In the genomic region with DNA sequence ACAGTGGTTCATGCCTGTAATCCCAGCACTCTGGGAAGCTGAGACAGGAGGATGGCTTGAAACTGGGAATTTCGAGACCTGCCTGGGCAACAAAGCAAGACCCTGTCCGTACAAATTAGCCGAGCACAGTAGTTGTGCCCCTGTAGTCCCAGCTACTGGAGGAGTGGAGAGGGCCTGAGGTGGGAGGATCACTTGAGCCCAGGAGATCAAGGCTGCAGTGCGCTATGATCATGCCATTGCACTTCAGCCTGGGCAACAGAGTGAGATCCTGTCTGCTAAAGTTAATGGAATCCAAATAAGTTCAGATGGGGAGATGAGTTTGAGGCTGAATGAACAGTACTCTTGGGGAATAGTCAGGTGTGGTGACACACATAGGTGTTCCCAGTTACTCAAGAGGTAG, we compare ENCODE assay signal across 21 cellular contexts. TPM values are rescaled to one million over a fixed set of nuclear protein-coding genes. Genes with fewer than 3 reads are reported as not detected.
DNase-seq lines count a peak whose midpoint lies in the region; ATAC-seq and TF ChIP-seq lines count a peak whose summit lies in the region.
"Had no signal": no experiment of that assay in that cellular context is flagged by ENCODE, and none has a peak within 500 bp of the region (broad histone marks: within the 10 kb centered on the region; RNA-seq: fewer than 3 reads in every experiment).

No MANE protein-coding gene starts in this region.

- H3K36me3 ChIP-seq in DND-41 (ENCODE audit: insufficient read depth, low read length) (no peaks in the 10 kb centered on the region), HUES48 (ENCODE audit: control insufficient read depth, insufficient read depth, low read length) (peaks cover 20% of the 10 kb centered on the region), neuronal stem cell (replicated peaks in 1 of 2; ENCODE audit: control insufficient read depth in 2 of 2, insufficient read depth in 2 of 2, low read length in 2 of 2) (peaks cover 0 to 56% of the 10 kb centered on the region in 2 donors), MM.1S (replicated peaks; ENCODE audit: insufficient read depth, low read length) (no peaks in the 10 kb centered on the region)
- H3K36me3 ChIP-seq: MG63 had no signal

- H3K4me1 Mint-ChIP-seq in endothelial cell (ENCODE audit: unreplicated experiment) = peaks cover 51% of the 10 kb centered on the region

- H3K79me2 ChIP-seq in DND-41 (ENCODE audit: insufficient read depth, low read length) (peaks cover 2% of the 10 kb centered on the region; the same call in 1 of the 2 replicates), MM.1S (ENCODE audit: low read length) (no peaks in the 10 kb centered on the region)

- no peak overlapping the region for H2BK120ac ChIP-seq in neuronal stem cell (ENCODE audit: low read depth, low read length)

- DNase-seq in DND-41 (no peak), endothelial cell (ENCODE audit: low spot score) (no peak), neuronal stem cell (ENCODE audit: low spot score) (no peak), MM.1S (no peak)
- DNase-seq: DMS153; H7; MG63; NCI-H2029; NCI-H446 treated with DMSO at 0.1 percent for 48 hours; NCI-H526; NCI-H82; NK-92 treated with Interleukin-12 subunit alpha and Interleukin-12 subunit beta, amount 100 ng/mL, for 24 hours; PC-3; SK-N-SH; SW 1271 had no signal

- H3K27me3 Mint-ChIP-seq in endothelial cell (ENCODE audit: unreplicated experiment) = peaks cover 8% of the 10 kb centered on the region

- H2BK5ac ChIP-seq in neuronal stem cell (ENCODE audit: low read length) = no peak overlapping the region

- H3F3A ChIP-seq in MM.1S (ENCODE audit: insufficient read depth, low read length) = no peaks in the 10 kb centered on the region

- H3K4ac ChIP-seq in neuronal stem cell (ENCODE audit: low read length) = no peak overlapping the region

- H3K23ac ChIP-seq in neuronal stem cell (ENCODE audit: low read depth, low read length, poor library complexity) = no peak overlapping the region

- H3K27ac Mint-ChIP-seq in endothelial cell (ENCODE audit: unreplicated experiment) = peak overlapping the region; percentile 62

- no peak overlapping the region for H2BK15ac ChIP-seq in neuronal stem cell (ENCODE audit: low read length)

- TF ChIP-seq CTCF in DND-41 (IDR thresholded peaks at IDR 0.05; ENCODE audit: borderline replicate concordance, extremely low read depth, low read length, poor library complexity, severe bottlenecking) (no peak), endothelial cell (IDR thresholded peaks at IDR 0.05; ENCODE audit: unreplicated experiment) (no peak), MM.1S (IDR thresholded peaks at IDR 0.05; ENCODE audit: low read length) (no peak)

- H3K18ac ChIP-seq in neuronal stem cell (ENCODE audit: low read length) = no peak overlapping the region

- no peaks in the 10 kb centered on the region for H3K27me3 ChIP-seq in DND-41 (ENCODE audit: insufficient read depth, low read length, poor library complexity)
- no peaks in the 10 kb centered on the region for H3K27me3 ChIP-seq in HUES48 (ENCODE audit: control insufficient read depth, insufficient read depth, low read length)
- H3K27me3 ChIP-seq in neuronal stem cell (ENCODE audit: control insufficient read depth in 3 of 3, insufficient read depth in 3 of 3, low read depth in 1 of 3, low read length in 3 of 3) = no peaks in the 10 kb centered on the region
- no peaks in the 10 kb centered on the region for H3K27me3 ChIP-seq in MM.1S (replicated peaks; ENCODE audit: insufficient read depth, low read length)
- H3K27me3 ChIP-seq: MG63 had no signal

- no peak overlapping the region for H3K27ac ChIP-seq in DND-41 (ENCODE audit: low read length)
- H3K27ac ChIP-seq in HUES48 (ENCODE audit: low read depth, low read length) = peak overlapping the region; percentile 44
- no peak overlapping the region for H3K27ac ChIP-seq in neuronal stem cell (replicated peaks; ENCODE audit: low read length)
- no peak overlapping the region for H3K27ac ChIP-seq in MM.1S (ENCODE audit: low read length)
- H3K27ac ChIP-seq: HL-60 had no signal

- no CpG with 5 or more reads among the region's 4 CpGs for WGBS in neuronal stem cell (ENCODE audit: extremely low coverage in 2 of 2, insufficient read length in 2 of 2, insufficient replicate concordance in 1 of 2), 2 donors

- no peak overlapping the region for H3K4me3 Mint-ChIP-seq in endothelial cell (ENCODE audit: unreplicated experiment)

- no peak overlapping the region for H2AFZ ChIP-seq in DND-41 (ENCODE audit: low read depth, low read length)
- H2AFZ ChIP-seq in neuronal stem cell (ENCODE audit: low read length) = no peak overlapping the region
- no peak overlapping the region for H2AFZ ChIP-seq in MM.1S (ENCODE audit: low read length)

- no peaks in the 10 kb centered on the region for H3K9me3 ChIP-seq in DND-41 (ENCODE audit: insufficient read depth, low read length, severe bottlenecking)
- no peaks in the 10 kb centered on the region for H3K9me3 ChIP-seq in HUES48 (ENCODE audit: control insufficient read depth, insufficient read depth, low read length)
- H3K9me3 ChIP-seq in neuronal stem cell (replicated peaks in 1 of 2; ENCODE audit: control insufficient read depth in 2 of 2, insufficient read depth in 1 of 2, low read depth in 1 of 2, low read length in 2 of 2) = no peaks in the 10 kb centered on the region
- no peaks in the 10 kb centered on the region for H3K9me3 ChIP-seq in MM.1S (replicated peaks; ENCODE audit: insufficient read depth, low read length)
- H3K9me3 ChIP-seq: MG63, SK-N-SH had no signal

- no peaks in the 10 kb centered on the region for H3K9me2 ChIP-seq in MM.1S (replicated peaks; ENCODE audit: insufficient read depth, low read length)
- H3K9me2 ChIP-seq: SK-N-SH had no signal

- H4K8ac ChIP-seq in neuronal stem cell (ENCODE audit: low read depth, low read length) = no peak overlapping the region

- no peak overlapping the region for H2AK5ac ChIP-seq in neuronal stem cell (ENCODE audit: low read depth, low read length)

- no peaks in the 10 kb centered on the region for H3K9me3 Mint-ChIP-seq in endothelial cell (ENCODE audit: unreplicated experiment)

- H4K91ac ChIP-seq in neuronal stem cell (ENCODE audit: low read depth, low read length, poor library complexity) = no peak overlapping the region

- H3K9ac ChIP-seq in DND-41 (ENCODE audit: low read depth, low read length) (no peak overlapping the region), HUES48 (ENCODE audit: low read depth, low read length) (no peak overlapping the region), neuronal stem cell (ENCODE audit: low read depth, low read length, poor library complexity) (peak overlapping the region; percentile 31), MM.1S (ENCODE audit: low read length) (no peak overlapping the region)
- H3K9ac ChIP-seq: SK-N-SH had no signal

- H2BK12ac ChIP-seq in neuronal stem cell (ENCODE audit: low read length) = no peak overlapping the region

- no peaks in the 10 kb centered on the region for H3K79me1 ChIP-seq in neuronal stem cell (ENCODE audit: low read depth, low read length)

- no peak overlapping the region for H3K4me2 ChIP-seq in DND-41 (ENCODE audit: insufficient read depth, low read length)
- H3K4me2 ChIP-seq in neuronal stem cell (ENCODE audit: insufficient read depth, low read length, poor library complexity, severe bottlenecking) = no peak overlapping the region
- no peak overlapping the region for H3K4me2 ChIP-seq in MM.1S (ENCODE audit: low read depth, low read length)
- H3K4me2 ChIP-seq: SK-N-SH had no signal

- H3K4me1 ChIP-seq in DND-41 (ENCODE audit: insufficient read depth, low read length) (no peaks in the 10 kb centered on the region), HUES48 (ENCODE audit: control insufficient read depth, insufficient read depth, low read length) (peaks cover 91% of the 10 kb centered on the region), neuronal stem cell (ENCODE audit: control insufficient read depth in 2 of 2, insufficient read depth in 1 of 2, low read depth in 1 of 2, low read length in 2 of 2) (peaks cover 18% of the 10 kb centered on the region in 2 donors), MM.1S (ENCODE audit: low read length) (no peaks in the 10 kb centered on the region)

- H3K36me3 Mint-ChIP-seq in endothelial cell (ENCODE audit: low read depth, unreplicated experiment) = peaks cover 3% of the 10 kb centered on the region

- no peak overlapping the region for H3K14ac ChIP-seq in neuronal stem cell (ENCODE audit: low read length)

- no peak overlapping the region for H3K4me3 ChIP-seq in DND-41 (ENCODE audit: low read depth in 1 of 2, low read length in 2 of 2)
- 0 out of 2 replicates have a peak overlapping the region, but pooled peaks have one; percentile 10 for H3K4me3 ChIP-seq in HUES48 (ENCODE audit: low read depth, low read length)
- no peak overlapping the region for H3K4me3 ChIP-seq in neuronal stem cell (ENCODE audit: low read length in 2 of 2)
- H3K4me3 ChIP-seq in MM.1S (ENCODE audit: low read length) = no peak overlapping the region
- H3K4me3 ChIP-seq: MG63 had no signal

- ATAC-seq in DND-41 (ENCODE audit: insufficient read depth, low read depth) = peak; percentile 17; the same call in 1 of the 3 replicates
- no peak for ATAC-seq in GM19463 (IDR thresholded peaks at IDR 0.05; ENCODE audit: unreplicated experiment)
- ATAC-seq in HG02759 (IDR thresholded peaks at IDR 0.05; ENCODE audit: unreplicated experiment) = no peak
- ATAC-seq: PC-3 had no signal

- H4K20me1 ChIP-seq in DND-41 (ENCODE audit: insufficient read depth, low read length) = no peaks in the 10 kb centered on the region; the same call in 1 of the 2 replicates
- H4K20me1 ChIP-seq in MM.1S (ENCODE audit: insufficient read depth, low read length) = no peaks in the 10 kb centered on the region

RNA-seq across cellular contexts. Expression of gene TRIM71, which starts 14.4 kb away (rescaled TPM):
- 74.0 TPM for total RNA-seq in endothelial cell (ENCODE audit: unreplicated experiment)
- 53.8 TPM for polyA plus RNA-seq in neuronal stem cell (2013, experiment 1 of 2)
- polyA plus RNA-seq in neuronal stem cell (2013, experiment 2 of 2) = 57.6 TPM
- total RNA-seq: LHCN-M2 had no signal
- polyA plus RNA-seq: BJ, SK-N-SH had no signal
